Comparison of ENCODE assay signal across 13 cellular contexts in genomic region chr19:45421953-45422498, GRCh38. TPM values are rescaled to one million over a fixed set of nuclear protein-coding genes. Genes with fewer than 3 reads are reported as not detected.
DNase-seq lines count a peak whose midpoint lies in the region; ATAC-seq and TF ChIP-seq lines count a peak whose summit lies in the region.
"Had no signal": no experiment of that assay in that cellular context is flagged by ENCODE, and none has a peak within 500 bp of the region (broad histone marks: within the 10 kb centered on the region; RNA-seq: fewer than 3 reads in every experiment).

No MANE protein-coding gene starts in this region.

- H3K4me1 Mint-ChIP-seq in activated naive CD4-positive, alpha-beta T cell treated with anti-CD3 and anti-CD28 coated beads, Interleukin-2, amount 10 ng/mL, durations not matched to agents 7 days and 5 days = peaks cover 70% of the 10 kb centered on the region
- peaks cover 37% of the 10 kb centered on the region for H3K4me1 Mint-ChIP-seq in central memory CD8-positive, alpha-beta T cell

- H3K4me2 ChIP-seq in OCI-LY1 (ENCODE audit: low read length) = peak overlapping the region; percentile 7; the same call in 1 of the 2 replicates
- H3K4me2 ChIP-seq in trophoblast cell (ENCODE audit: low read length) = no peak overlapping the region

- H4K20me1 ChIP-seq in OCI-LY1 (ENCODE audit: insufficient read depth, low read length) = no peaks in the 10 kb centered on the region

- no peak for TF ChIP-seq CTCF in OCI-LY1 (IDR thresholded peaks at IDR 0.05; ENCODE audit: low read length)

- H3K27me3 ChIP-seq in OCI-LY1 (ENCODE audit: insufficient read depth, low read length) = no peaks in the 10 kb centered on the region
- H3K27me3 ChIP-seq in trophoblast cell (ENCODE audit: insufficient read depth, low read length) = no peaks in the 10 kb centered on the region
- H3K27me3 ChIP-seq: esophagus muscularis mucosa had no signal

- H3K9me3 ChIP-seq in OCI-LY1 (ENCODE audit: low read length) = no peaks in the 10 kb centered on the region
- no peaks in the 10 kb centered on the region for H3K9me3 ChIP-seq in trophoblast cell (ENCODE audit: insufficient read depth, low read depth, low read length)
- H3K9me3 ChIP-seq: esophagus muscularis mucosa, neutrophil had no signal

- H3K9me3 Mint-ChIP-seq in activated naive CD4-positive, alpha-beta T cell treated with anti-CD3 and anti-CD28 coated beads, Interleukin-2, amount 10 ng/mL, durations not matched to agents 7 days and 5 days = no peaks in the 10 kb centered on the region
- no peaks in the 10 kb centered on the region for H3K9me3 Mint-ChIP-seq in central memory CD8-positive, alpha-beta T cell

- H3K79me2 ChIP-seq in OCI-LY1 (ENCODE audit: insufficient read depth, low read length) (no peaks in the 10 kb centered on the region), trophoblast cell (ENCODE audit: control insufficient read depth, insufficient read depth, low read length, poor library complexity) (peaks cover 8% of the 10 kb centered on the region)

- no peak overlapping the region for H4K91ac ChIP-seq in trophoblast cell (ENCODE audit: low read depth, low read length)

- no peak overlapping the region for H2BK5ac ChIP-seq in trophoblast cell (ENCODE audit: low read depth, low read length, poor library complexity)

- H3K4me1 ChIP-seq in OCI-LY1 (ENCODE audit: insufficient read depth, low read length, severe bottlenecking) (peaks cover 43% of the 10 kb centered on the region), trophoblast cell (ENCODE audit: control insufficient read depth in 1 of 2, insufficient read depth in 2 of 2, low read length in 2 of 2) (peaks cover 11 to 18% of the 10 kb centered on the region in 2 experiments)

- H2AFZ ChIP-seq in OCI-LY1 (ENCODE audit: low read length) (no peak overlapping the region), trophoblast cell (ENCODE audit: insufficient read depth, low read length, poor library complexity) (no peak overlapping the region)

- H3K4ac ChIP-seq in trophoblast cell (ENCODE audit: low read depth, low read length) = no peak overlapping the region

- no peak overlapping the region for H3K18ac ChIP-seq in trophoblast cell (ENCODE audit: low read length)

- no peaks in the 10 kb centered on the region for H3K9me2 ChIP-seq in OCI-LY1 (ENCODE audit: low read depth, low read length)

- peaks cover 13% of the 10 kb centered on the region for H3K79me1 ChIP-seq in trophoblast cell (ENCODE audit: low read length)

- H3K36me3 Mint-ChIP-seq in activated naive CD4-positive, alpha-beta T cell treated with anti-CD3 and anti-CD28 coated beads, Interleukin-2, amount 10 ng/mL, durations not matched to agents 7 days and 5 days = peaks cover 25% of the 10 kb centered on the region
- peaks cover 21% of the 10 kb centered on the region for H3K36me3 Mint-ChIP-seq in central memory CD8-positive, alpha-beta T cell (ENCODE audit: insufficient read depth)

- ATAC-seq in central memory CD8-positive, alpha-beta T cell (replicated peaks; ENCODE audit: extremely low read depth, poor library complexity, severe bottlenecking) = no peak
- ATAC-seq in GM19324 (IDR thresholded peaks at IDR 0.05; ENCODE audit: low FRiP score, unreplicated experiment) = no peak

- H3K36me3 ChIP-seq in OCI-LY1 (ENCODE audit: insufficient read depth, low read length) (peaks cover 6% of the 10 kb centered on the region; the same call in 1 of the 2 replicates), trophoblast cell (ENCODE audit: control insufficient read depth in 1 of 2, insufficient read depth in 2 of 2, low read length in 2 of 2) (peaks cover 7 to 20% of the 10 kb centered on the region in 2 experiments)
- H3K36me3 ChIP-seq: neutrophil had no signal

- CTCF ChIA-PET in activated naive CD4-positive, alpha-beta T cell treated with anti-CD3 and anti-CD28 coated beads, Interleukin-2, amount 10 ng/mL, durations not matched to agents 7 days and 5 days (lab: Charles Lee) = interaction anchor here (0.7 to 0.9 kb wide), 2 partner anchors 17 to 18 kb away, joined by 3 read pairs; no protein-coding TSS in a partner anchor

- no peaks in the 10 kb centered on the region for H3F3A ChIP-seq in OCI-LY1 (ENCODE audit: insufficient read depth, low read length)

- peak overlapping the region; percentile 74 for H3K27ac Mint-ChIP-seq in activated naive CD4-positive, alpha-beta T cell treated with anti-CD3 and anti-CD28 coated beads, Interleukin-2, amount 10 ng/mL, durations not matched to agents 7 days and 5 days
- H3K27ac Mint-ChIP-seq in central memory CD8-positive, alpha-beta T cell (ENCODE audit: low read depth) = peak overlapping the region; percentile 50

- no peak for DNase-seq in activated naive CD4-positive, alpha-beta T cell treated with anti-CD3 and anti-CD28 coated beads, Interleukin-2, amount 10 ng/mL, durations not matched to agents 7 days and 5 days
- no peak for DNase-seq in activated naive CD4-positive, alpha-beta T cell (lab: John Stamatoyannopoulos, UW)
- no peak for DNase-seq in central memory CD8-positive, alpha-beta T cell (ENCODE audit: low spot score in 2 of 2)
- DNase-seq in trophoblast cell = no peak
- DNase-seq in cerebellar cortex (ENCODE audit: low spot score) = no peak
- DNase-seq in DMS 273 (lab: John Stamatoyannopoulos, UW; ENCODE audit: unreplicated experiment) = no peak
- DNase-seq: activated CD4-positive, alpha-beta T cell treated with anti-CD3 and anti-CD28 coated beads for 1 hour; HCEC 1CT; SHP77 had no signal

- peaks cover 6% of the 10 kb centered on the region for H3K27me3 Mint-ChIP-seq in activated naive CD4-positive, alpha-beta T cell treated with anti-CD3 and anti-CD28 coated beads, Interleukin-2, amount 10 ng/mL, durations not matched to agents 7 days and 5 days
- H3K27me3 Mint-ChIP-seq in central memory CD8-positive, alpha-beta T cell = no peaks in the 10 kb centered on the region

- no peak overlapping the region for H2BK12ac ChIP-seq in trophoblast cell (ENCODE audit: low read length)

- H3K23ac ChIP-seq in trophoblast cell (ENCODE audit: low read length) = no peak overlapping the region

- no peak overlapping the region for H4K12ac ChIP-seq in trophoblast cell (ENCODE audit: low read depth, low read length)

- H3K9ac ChIP-seq in OCI-LY1 (ENCODE audit: low read length) = no peak overlapping the region
- H3K9ac ChIP-seq in trophoblast cell (ENCODE audit: low read length) = peak overlapping the region; percentile 2

- H3K14ac ChIP-seq in trophoblast cell (ENCODE audit: low read length) = no peak overlapping the region

- H2BK120ac ChIP-seq in trophoblast cell (ENCODE audit: insufficient read depth, low read length, poor library complexity) = no peak overlapping the region

- no CpG with 5 or more reads among the region's 6 CpGs for whole genome bisulfite sequencing in trophoblast cell (ENCODE audit: extremely low coverage, insufficient coverage, insufficient read length)

- H3K4me3 Mint-ChIP-seq in activated naive CD4-positive, alpha-beta T cell treated with anti-CD3 and anti-CD28 coated beads, Interleukin-2, amount 10 ng/mL, durations not matched to agents 7 days and 5 days = peak overlapping the region; percentile 40
- no peak overlapping the region for H3K4me3 Mint-ChIP-seq in central memory CD8-positive, alpha-beta T cell

- no peak overlapping the region for H2AK5ac ChIP-seq in trophoblast cell (ENCODE audit: low read length)

- H3K4me3 ChIP-seq in OCI-LY1 (ENCODE audit: low read depth, low read length, poor library complexity, severe bottlenecking) = no peak overlapping the region
- no peak overlapping the region for H3K4me3 ChIP-seq in trophoblast cell (ENCODE audit: low read depth, low read length)

- H3K27ac ChIP-seq in OCI-LY1 (ENCODE audit: low read depth, low read length, poor library complexity, severe bottlenecking) (peak overlapping the region; percentile 14), trophoblast cell (ENCODE audit: low read depth, low read length) (no peak overlapping the region)
- H3K27ac ChIP-seq: neutrophil had no signal

- no peak overlapping the region for H4K8ac ChIP-seq in trophoblast cell (ENCODE audit: low read depth, low read length)

RNA-seq across cellular contexts. Expression of gene ERCC1, which starts 1.7 kb away (rescaled TPM):
- 56.9 and 58.5 TPM in 2 replicates for polyA plus RNA-seq in trophoblast cell (2013)

RNA-seq across cellular contexts. Expression of gene POLR1G, which starts 15.6 kb away (rescaled TPM):
- polyA plus RNA-seq in trophoblast cell (2013) = 10.8 and 11.1 TPM in 2 replicates

RNA-seq across cellular contexts. Expression of gene PPP1R13L, which starts 17.2 kb away (rescaled TPM):
- polyA plus RNA-seq in trophoblast cell (2013) = 190 TPM in 2 replicates

RNA-seq across cellular contexts. Expression of gene FOSB, which starts 45.8 kb away (rescaled TPM):
- 37.2 and 40.1 TPM in 2 replicates for polyA plus RNA-seq in trophoblast cell (2013)

RNA-seq across cellular contexts. Expression of gene ERCC2, which starts 51.7 kb away (rescaled TPM):
- 28.2 and 30.2 TPM in 2 replicates for polyA plus RNA-seq in trophoblast cell (2013)
